Comparison of ENCODE assay signal across 1 cellular context in the genomic region with DNA sequence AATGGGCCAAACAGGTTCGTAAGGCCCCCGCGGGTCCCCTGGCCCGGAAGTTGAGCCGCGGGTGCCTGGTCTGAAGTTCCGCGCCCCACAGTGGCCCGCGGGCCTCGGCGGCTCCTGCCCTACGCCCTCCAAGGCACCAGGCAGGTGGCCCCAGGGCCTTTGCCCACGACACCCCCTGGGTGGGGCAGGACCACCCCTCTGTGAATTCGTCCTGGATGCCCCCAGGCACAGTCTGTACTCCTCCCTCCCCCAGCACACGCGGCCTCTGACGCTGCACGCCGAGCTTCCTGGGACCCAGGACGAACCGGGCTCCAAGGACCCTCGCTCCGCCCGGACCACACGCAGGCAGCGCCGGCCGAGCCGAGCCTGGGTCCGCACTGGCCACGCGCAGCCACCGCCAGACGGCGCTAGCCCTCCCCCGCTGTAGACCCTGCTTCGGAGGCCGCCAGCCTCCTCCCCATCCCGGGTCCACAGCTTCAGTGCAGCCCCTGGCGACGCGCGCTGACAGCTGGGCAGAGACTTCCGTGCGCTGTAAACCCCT.
TF ChIP-seq lines count a peak whose summit lies in the region.

No MANE protein-coding gene starts in this region.

TF ChIP-seq in IMR-90, 13 proteins besides CTCF, POLR2A, EP300 and RAD21 (continued from another document):
- TF ChIP-seq, protein P1, sequence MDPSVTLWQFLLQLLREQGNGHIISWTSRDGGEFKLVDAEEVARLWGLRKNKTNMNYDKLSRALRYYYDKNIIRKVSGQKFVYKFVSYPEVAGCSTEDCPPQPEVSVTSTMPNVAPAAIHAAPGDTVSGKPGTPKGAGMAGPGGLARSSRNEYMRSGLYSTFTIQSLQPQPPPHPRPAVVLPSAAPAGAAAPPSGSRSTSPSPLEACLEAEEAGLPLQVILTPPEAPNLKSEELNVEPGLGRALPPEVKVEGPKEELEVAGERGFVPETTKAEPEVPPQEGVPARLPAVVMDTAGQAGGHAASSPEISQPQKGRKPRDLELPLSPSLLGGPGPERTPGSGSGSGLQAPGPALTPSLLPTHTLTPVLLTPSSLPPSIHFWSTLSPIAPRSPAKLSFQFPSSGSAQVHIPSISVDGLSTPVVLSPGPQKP (IDR thresholded peaks at IDR 0.05; ENCODE audit: borderline replicate concordance, low read depth, low read length), result no peak
- TF ChIP-seq RCOR1 (IDR thresholded peaks at IDR 0.05; ENCODE audit: insufficient replicate concordance, low read length), result no peak
- TF ChIP-seq MAZ (IDR thresholded peaks at IDR 0.05; ENCODE audit: borderline replicate concordance, low read depth, low read length), result no peak
